18 cellular contexts compared by ENCODE assay signal in the genomic region with DNA sequence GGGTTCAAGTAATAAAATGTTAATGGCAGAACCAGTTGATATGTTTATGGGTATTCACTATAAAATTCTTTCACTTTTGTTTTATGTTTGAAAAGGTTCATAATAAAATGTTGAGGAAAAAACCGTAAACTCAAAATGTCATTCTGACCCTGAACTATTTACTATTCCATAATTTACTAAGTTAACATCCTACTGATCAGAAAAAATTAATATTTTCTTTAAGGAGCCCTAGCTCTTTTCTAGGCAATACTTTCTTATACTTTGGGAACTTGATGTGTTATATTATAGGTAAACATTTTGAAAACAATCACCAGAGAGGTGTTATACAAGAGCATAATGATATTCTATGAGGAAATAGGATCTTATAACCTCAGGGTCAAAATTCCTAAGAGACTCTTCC.
A peak's percentile ranks its signal among the peaks of the same experiment; 100 is the strongest.
DNase-seq lines count a peak whose midpoint lies in the region; ATAC-seq and TF ChIP-seq lines count a peak whose summit lies in the region.
"Had no signal": no experiment of that assay in that cellular context is flagged by ENCODE, and none has a peak within 500 bp of the region (broad histone marks: within the 10 kb centered on the region; RNA-seq: fewer than 3 reads in every experiment).

No MANE protein-coding gene starts in this region.

- intact Hi-C loops in psoas muscle (cut with DNase I) = no loop called here

- TF ChIP-seq EP300 in upper lobe of left lung (IDR thresholded peaks at IDR 0.05) = no peak

- H3K27me3 ChIP-seq in RWPE2 (ENCODE audit: insufficient read depth, poor library complexity, severe bottlenecking) (no peaks in the 10 kb centered on the region), psoas muscle (ENCODE audit: insufficient read depth in 3 of 3, low read length in 2 of 3) (no peaks in the 10 kb centered on the region), upper lobe of left lung (no peaks in the 10 kb centered on the region)
- H3K27me3 ChIP-seq: gastrocnemius medialis had no signal

- no peak for DNase-seq in RWPE2 (ENCODE audit: low spot score)
- no peak for DNase-seq in epithelial cell of prostate (ENCODE audit: low read depth, low spot score)
- DNase-seq in psoas muscle = no peak
- no peak for DNase-seq in upper lobe of left lung
- DNase-seq in GM13976 (ENCODE audit: low spot score) = no peak
- no peak for DNase-seq in activated naive CD4-positive, alpha-beta T cell treated with anti-CD3 and anti-CD28 coated beads, Interleukin-2, amount 50 U/mL, for 16 hours
- no peak for DNase-seq in cerebellar nuclear complex (lab: John Stamatoyannopoulos, UW)
- DNase-seq: activated CD4-positive, alpha-beta T cell treated with anti-CD3 and anti-CD28 coated beads, Interleukin-2, amount 50 U/mL, for 48 hours; activated CD4-positive, CD25-positive, alpha-beta regulatory T cell treated with anti-CD3 and anti-CD28 coated beads, Interleukin-2, amount 50 U/mL, for 72 hours; activated naive CD8-positive, alpha-beta T cell treated with anti-CD3 and anti-CD28 coated beads, Interleukin-2, amount 50 U/mL, for 24 hours; activated T-cell treated with anti-CD3 and anti-CD28 coated beads, Interleukin-2, amount 50 U/mL, for 72 hours; NCI-H1436 treated with DMSO at 0.1 percent for 48 hours; NCI-H2107; NCI-H748 treated with DMSO at 0.1 percent for 48 hours; stimulated activated naive B cell treated with anti-CD40 and anti-IgM and Interleukin-4, amounts not matched to agents 10 μg/mL and 1 μg/mL and 100 μg/mL, for 72 hours; T-helper 1 cell had no signal

- H3K36me3 ChIP-seq in RWPE2 (ENCODE audit: low read depth) = no peaks in the 10 kb centered on the region
- no peaks in the 10 kb centered on the region for H3K36me3 ChIP-seq in psoas muscle (ENCODE audit: insufficient read depth in 1 of 2, low read depth in 1 of 2)
- no peaks in the 10 kb centered on the region for H3K36me3 ChIP-seq in upper lobe of left lung
- H3K36me3 ChIP-seq: gastrocnemius medialis had no signal

- H3K27ac ChIP-seq in RWPE2 (ENCODE audit: poor library complexity, severe bottlenecking) (peak overlapping the region; percentile 99), epithelial cell of prostate (peak overlapping the region; percentile 93), psoas muscle (peak overlapping the region; percentile 62), upper lobe of left lung (peak overlapping the region in 3 of 4 donors; percentile 44 to 76 (median 61))

- TF ChIP-seq POLR2A in upper lobe of left lung (IDR thresholded peaks at IDR 0.05) = no peak

- H3K4me1 ChIP-seq in RWPE2 (ENCODE audit: insufficient read depth, poor library complexity, severe bottlenecking) (peaks cover 32% of the 10 kb centered on the region), psoas muscle (peaks cover 25% of the 10 kb centered on the region), upper lobe of left lung (peaks cover 21 to 26% (median 25%) of the 10 kb centered on the region in 4 donors)

- no peak overlapping the region for H3K4me3 ChIP-seq in RWPE2 (ENCODE audit: severe bottlenecking)
- H3K4me3 ChIP-seq in psoas muscle = no peak overlapping the region
- H3K4me3 ChIP-seq in upper lobe of left lung = no peak overlapping the region
- H3K4me3 ChIP-seq: gastrocnemius medialis, skin epidermis had no signal

- H3K9me3 ChIP-seq in RWPE2 (ENCODE audit: severe bottlenecking) = no peaks in the 10 kb centered on the region
- no peaks in the 10 kb centered on the region for H3K9me3 ChIP-seq in psoas muscle
- H3K9me3 ChIP-seq in upper lobe of left lung = peaks cover 0 to 11% (median 7%) of the 10 kb centered on the region in 4 donors
- H3K9me3 ChIP-seq: gastrocnemius medialis had no signal

- WGBS in psoas muscle, 3 donors = 0 to 63% (median 51%) methylated on average over 1 of the region's 1 CpG
- WGBS in upper lobe of left lung, 2 donors = 53 to 83% methylated on average over 1 of the region's 1 CpG

- TF ChIP-seq CTCF in RWPE2 (IDR thresholded peaks at IDR 0.05; ENCODE audit: poor library complexity, severe bottlenecking) (no peak), psoas muscle (IDR thresholded peaks at IDR 0.05) (no peak), upper lobe of left lung (IDR thresholded peaks at IDR 0.05) (no peak), GM13976 (IDR thresholded peaks at IDR 0.05; ENCODE audit: borderline replicate concordance, control extremely low read depth, extremely low read depth, insufficient read depth, missing control alignments) (no peak)

- in situ Hi-C loops in GM13976 (cut with MboI; ENCODE audit: low sequenced_read_pairs, unreplicated experiment) = no loop called here

- ATAC-seq in RWPE2 (ENCODE audit: low read depth) (no peak), psoas muscle (no peak), upper lobe of left lung (ENCODE audit: low FRiP score in 2 of 2) (no peak)
- ATAC-seq: activated naive CD8-positive, alpha-beta T cell treated with anti-CD3 and anti-CD28 coated beads, Interleukin-2, amount 50 U/mL, for 24 hours; activated T-cell treated with anti-CD3 and anti-CD28 coated beads, Interleukin-2, amount 50 U/mL, for 72 hours; stimulated activated naive B cell treated with anti-CD40 and anti-IgM and Interleukin-4, amounts not matched to agents 10 μg/mL and 1 μg/mL and 100 μg/mL, for 72 hours had no signal
